17 cellular contexts compared by ENCODE assay signal in genomic region chr1:96370752-96371151, GRCh38.
DNase-seq lines count a peak whose midpoint lies in the region; ATAC-seq and TF ChIP-seq lines count a peak whose summit lies in the region.
"Had no signal": no experiment of that assay in that cellular context is flagged by ENCODE, and none has a peak within 500 bp of the region (broad histone marks: within the 10 kb centered on the region; RNA-seq: fewer than 3 reads in every experiment).

No MANE protein-coding gene starts in this region.

- H3K4me3 Mint-ChIP-seq in natural killer cell, result no peak overlapping the region
- H3K4me3 Mint-ChIP-seq: GM23338 had no signal

- no peaks in the 10 kb centered on the region for H3K27me3 Mint-ChIP-seq in natural killer cell (ENCODE audit: low read depth in 2 of 2)

- no peak for TF ChIP-seq POLR2A in adrenal gland (IDR thresholded peaks at IDR 0.05)

- no peaks in the 10 kb centered on the region for H3K4me1 Mint-ChIP-seq in natural killer cell

- peak overlapping the region in 1 of 5 donors; percentile 35 for H3K27ac ChIP-seq in adrenal gland
- H3K27ac ChIP-seq: body of pancreas, esophagus muscularis mucosa, ovary, WERI-Rb-1 had no signal

- H3K36me3 ChIP-seq in adrenal gland (replicated peaks in 1 of 2), result no peaks in the 10 kb centered on the region
- H3K36me3 ChIP-seq: esophagus muscularis mucosa, ovary, WERI-Rb-1 had no signal

- no peaks in the 10 kb centered on the region for H3K4me1 ChIP-seq in adrenal gland (replicated peaks in 1 of 2)
- H3K4me1 ChIP-seq: body of pancreas, esophagus muscularis mucosa had no signal

- intact Hi-C loops in adrenal gland (cut with DNase I) (no loop called here), natural killer cell (cut with micrococcal nuclease) (no loop called here)

- TF ChIP-seq CTCF in HFF-Myc (IDR thresholded peaks at IDR 0.05; ENCODE audit: low read depth, low read length, missing control alignments) (no peak), adrenal gland (IDR thresholded peaks at IDR 0.05) (no peak), natural killer cell (IDR thresholded peaks at IDR 0.05) (no peak)

- no peaks in the 10 kb centered on the region for H3K36me3 Mint-ChIP-seq in natural killer cell

- no peak overlapping the region for H3K4me3 ChIP-seq in HFF-Myc (replicated peaks; ENCODE audit: low read depth, low read length)
- H3K4me3 ChIP-seq in adrenal gland, result no peak overlapping the region
- H3K4me3 ChIP-seq: body of pancreas, esophagus muscularis mucosa, GM23338, ovary had no signal

- ATAC-seq in natural killer cell, result no peak
- ATAC-seq in GM21825 (IDR thresholded peaks at IDR 0.05; ENCODE audit: unreplicated experiment), result no peak
- ATAC-seq: body of pancreas, GM23338, left ventricle myocardium superior had no signal

- WGBS in adrenal gland, 4 donors, result 24 to 47% (median 39%) methylated on average over 3 of the region's 3 CpGs

- H3K27me3 ChIP-seq in adrenal gland, result no peaks in the 10 kb centered on the region
- H3K27me3 ChIP-seq: body of pancreas, esophagus muscularis mucosa, ovary had no signal

- peak; percentile 89 for DNase-seq in A172 (ENCODE audit: low spot score)
- DNase-seq in HFF-Myc (ENCODE audit: extremely low read depth, low read depth), result peak; percentile 82
- DNase-seq in adrenal gland, result peak in 4 of 7 donors; percentile 22 to 35 (median 28)
- peak; percentile 62 for DNase-seq in glomerular visceral epithelial cell (ENCODE audit: extremely low spot score)
- DNase-seq in natural killer cell, result no peak
- DNase-seq in medulla oblongata (ENCODE audit: extremely low spot score), result no peak
- no peak for DNase-seq in cerebellar cortex (ENCODE audit: low spot score)
- DNase-seq: AML-193; body of pancreas; GDM1; left ventricle myocardium superior; ovary; stimulated activated CD4-positive, alpha-beta T cell treated with anti-CD3 and anti-CD28 coated beads, Interleukin-4, amount 100 ng/mL, for 24 hours; WERI-Rb-1 had no signal

- no peaks in the 10 kb centered on the region for H3K9me3 ChIP-seq in adrenal gland (replicated peaks in 1 of 3)
- H3K9me3 ChIP-seq: body of pancreas, esophagus muscularis mucosa, ovary had no signal

- no peak overlapping the region for H3K27ac Mint-ChIP-seq in natural killer cell
- H3K27ac Mint-ChIP-seq: GM23338 had no signal

- peaks cover 5 to 11% of the 10 kb centered on the region in 2 donors for H3K9me3 Mint-ChIP-seq in natural killer cell
- H3K9me3 Mint-ChIP-seq: GM23338 had no signal

Comparison
In these comparisons a context has a peak if more than half of its experiments do, and no peak if none do; other contexts are left out.
1. DNase-seq: peak in A172 (single experiment), HFF-Myc (single experiment), adrenal gland (4 of 7) and glomerular visceral epithelial cell (single experiment); none in natural killer cell (single experiment), medulla oblongata (single experiment) and cerebellar cortex (single experiment).